Comparison of ENCODE assay signal across 8 cellular contexts in the genomic region with DNA sequence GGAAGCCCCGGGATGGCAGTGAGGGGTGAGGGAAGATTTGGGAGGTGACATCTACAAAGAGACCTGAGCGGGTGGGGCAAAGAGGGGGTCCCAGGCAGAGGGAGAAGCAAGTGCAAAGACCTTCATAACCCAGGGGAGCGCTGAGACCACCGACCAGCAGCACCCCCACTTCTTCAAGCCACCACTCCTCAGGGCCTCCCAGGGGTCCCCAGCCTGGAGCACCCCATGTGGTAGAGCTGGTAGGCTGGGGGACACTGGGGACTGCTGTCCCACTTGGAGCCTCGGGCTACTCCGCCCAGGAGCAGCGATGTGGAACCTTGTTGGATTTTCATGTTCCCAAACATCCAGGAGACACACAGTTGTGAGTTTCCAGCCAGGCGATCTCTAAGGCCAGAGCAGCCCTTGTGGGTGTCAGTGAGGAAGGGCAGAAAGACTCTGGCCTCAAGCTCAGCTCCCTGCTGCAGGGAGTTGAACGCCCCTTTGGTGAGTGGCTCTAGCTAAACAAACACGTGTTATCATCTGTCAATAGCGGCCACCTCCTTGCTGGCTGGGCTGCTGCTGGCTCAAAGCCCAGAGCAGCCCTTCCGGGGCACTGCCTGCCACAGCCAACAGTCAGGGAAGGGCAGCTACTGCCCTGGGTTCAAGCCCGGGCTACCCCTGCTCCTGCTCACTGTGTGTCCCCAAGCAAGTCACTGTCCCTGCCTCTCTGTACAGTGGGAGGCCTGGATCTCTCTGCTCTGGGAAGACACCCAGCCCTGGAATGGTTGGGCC. TPM values are rescaled to one million over a fixed set of nuclear protein-coding genes. Genes with fewer than 3 reads are reported as not detected.
A peak's percentile ranks its signal among the peaks of the same experiment; 100 is the strongest.
DNase-seq lines count a peak whose midpoint lies in the region; ATAC-seq and TF ChIP-seq lines count a peak whose summit lies in the region.
"Had no signal": no experiment of that assay in that cellular context is flagged by ENCODE, and none has a peak within 500 bp of the region (broad histone marks: within the 10 kb centered on the region; RNA-seq: fewer than 3 reads in every experiment).

No MANE protein-coding gene starts in this region.

- H3K4me2 ChIP-seq in PC-9: peak overlapping the region; percentile 59
- H3K4me2 ChIP-seq: KMS-11 had no signal

- H3K27ac ChIP-seq in PC-9 (peak overlapping the region; percentile 91), tibial nerve (peak overlapping the region in 3 of 4 donors; percentile 2 to 70 (median 49))
- H3K27ac ChIP-seq: KMS-11 had no signal

- CTCF ChIA-PET in PC-9 (lab: Charles Lee): interaction anchor here (0.5 to 0.6 kb wide), 2 partner anchors 20 to 789 kb away, joined by 3 read pairs; no protein-coding TSS in a partner anchor

- H2AFZ ChIP-seq in PC-9: no peak overlapping the region

- H3K9me3 ChIP-seq in PC-9 (ENCODE audit: insufficient read depth, low read depth) (no peaks in the 10 kb centered on the region), tibial nerve (no peaks in the 10 kb centered on the region)

- no peak for TF ChIP-seq EP300 in tibial nerve (IDR thresholded peaks at IDR 0.05)

- H3K27me3 ChIP-seq in PC-9 (ENCODE audit: insufficient read depth, low read depth): no peaks in the 10 kb centered on the region
- H3K27me3 ChIP-seq in tibial nerve: no peaks in the 10 kb centered on the region

- H3K36me3 Mint-ChIP-seq in stimulated activated memory B cell treated with anti-CD40 and anti-IgM and Interleukin-4, amounts not matched to agents 10 μg/mL and 1 μg/mL and 100 μg/mL, for 72 hours: no peaks in the 10 kb centered on the region

- BruUV-seq in PC-9 (replicated peaks; lab: Mats Ljungman, UMichigan): TSS peak; percentile 31

- intact Hi-C loops in PC-9 (cut with micrococcal nuclease; ENCODE audit: unreplicated experiment): loop anchor here (1.0 to 5.0 kb wide), 5 partner anchors 19 to 135 kb away; a partner anchor contains a TSS
- intact Hi-C loops in Right ventricle myocardium superior (cut with DNase I): no loop called here

- H3K4me1 ChIP-seq in PC-9 (replicated peaks; ENCODE audit: insufficient read depth) (peaks cover 74% of the 10 kb centered on the region), tibial nerve (peaks cover 0 to 23% (median 14%) of the 10 kb centered on the region in 4 donors)

- TF ChIP-seq CTCF in PC-9 (conservative IDR thresholded peaks at IDR 0.05) (no peak), tibial nerve (IDR thresholded peaks at IDR 0.05) (no peak)

- no peaks in the 10 kb centered on the region for H3K9me3 Mint-ChIP-seq in stimulated activated memory B cell treated with anti-CD40 and anti-IgM and Interleukin-4, amounts not matched to agents 10 μg/mL and 1 μg/mL and 100 μg/mL, for 72 hours

- whole genome bisulfite sequencing in tibial nerve, 2 donors: 45 to 60% methylated on average over 10 to 12 of the region's 13 CpGs

- H3K4me1 Mint-ChIP-seq in stimulated activated memory B cell treated with anti-CD40 and anti-IgM and Interleukin-4, amounts not matched to agents 10 μg/mL and 1 μg/mL and 100 μg/mL, for 72 hours: peaks cover 7% of the 10 kb centered on the region

- POLR2A ChIA-PET in PC-9 (lab: Charles Lee; ENCODE audit: unreplicated experiment): interaction anchor here (0.5 to 2.2 kb wide), 9 partner anchors 8 to 133 kb away, joined by 3 to 68 read pairs (median 5); a partner anchor contains a TSS

- H3K36me3 ChIP-seq in PC-9 (ENCODE audit: low read depth) (no peaks in the 10 kb centered on the region), tibial nerve (no peaks in the 10 kb centered on the region)

- H3K79me2 ChIP-seq in PC-9 (ENCODE audit: low read depth): no peaks in the 10 kb centered on the region

- peak; percentile 100 for DNase-seq in HuH-7 (ENCODE audit: low spot score)
- peak; percentile 76 to 96 for DNase-seq in PC-9
- DNase-seq in Right ventricle myocardium superior: peak; percentile 64
- DNase-seq in tibial nerve (ENCODE audit: low spot score in 2 of 2): no peak
- no peak for DNase-seq in superior temporal gyrus (ENCODE audit: extremely low spot score)
- no peak for DNase-seq in activated CD4-positive, alpha-beta T cell treated with anti-CD3 and anti-CD28 coated beads for 48 hours

- ATAC-seq in Right ventricle myocardium superior (ENCODE audit: poor library complexity): peak; percentile 70
- ATAC-seq in stimulated activated memory B cell treated with anti-CD40 and anti-IgM and Interleukin-4, amounts not matched to agents 10 μg/mL and 1 μg/mL and 100 μg/mL, for 72 hours: no peak

- peaks cover 53% of the 10 kb centered on the region for H3F3A ChIP-seq in PC-9 (ENCODE audit: insufficient read depth, low read depth)

- no peak overlapping the region for H3K4me3 Mint-ChIP-seq in stimulated activated memory B cell treated with anti-CD40 and anti-IgM and Interleukin-4, amounts not matched to agents 10 μg/mL and 1 μg/mL and 100 μg/mL, for 72 hours

- TF ChIP-seq POLR2A in tibial nerve (IDR thresholded peaks at IDR 0.05): no peak

- peaks cover 22% of the 10 kb centered on the region for H3K27me3 Mint-ChIP-seq in stimulated activated memory B cell treated with anti-CD40 and anti-IgM and Interleukin-4, amounts not matched to agents 10 μg/mL and 1 μg/mL and 100 μg/mL, for 72 hours

- no peaks in the 10 kb centered on the region for H3K9me2 ChIP-seq in PC-9 (ENCODE audit: insufficient read depth)

- H4K20me1 ChIP-seq in PC-9 (ENCODE audit: insufficient read depth): no peaks in the 10 kb centered on the region

- no peak overlapping the region for H3K27ac Mint-ChIP-seq in stimulated activated memory B cell treated with anti-CD40 and anti-IgM and Interleukin-4, amounts not matched to agents 10 μg/mL and 1 μg/mL and 100 μg/mL, for 72 hours

- H3K4me3 ChIP-seq in PC-9 (no peak overlapping the region), tibial nerve (no peak overlapping the region)

RNA-seq across cellular contexts. Expression of a gene that starts 25.7 kb away (rescaled TPM):
- total RNA-seq in PC-9 (2021) (84.2 and 90.5 TPM in 2 replicates), Right ventricle myocardium superior (8.4 TPM), tibial nerve (10 to 100 TPM; 53.7 to 83.9 (median 78.0) TPM)

Comparison
In these comparisons a context has a peak if more than half of its experiments do, and no peak if none do; other contexts are left out.
1. DNase-seq: peak in HuH-7 (single experiment), PC-9 (2 of 2) and Right ventricle myocardium superior (single experiment); none in tibial nerve (0 of 2), superior temporal gyrus (single experiment) and activated CD4-positive, alpha-beta T cell treated with anti-CD3 and anti-CD28 coated beads for 48 hours (single experiment).